28 cellular contexts compared by ENCODE assay signal in the genomic region with DNA sequence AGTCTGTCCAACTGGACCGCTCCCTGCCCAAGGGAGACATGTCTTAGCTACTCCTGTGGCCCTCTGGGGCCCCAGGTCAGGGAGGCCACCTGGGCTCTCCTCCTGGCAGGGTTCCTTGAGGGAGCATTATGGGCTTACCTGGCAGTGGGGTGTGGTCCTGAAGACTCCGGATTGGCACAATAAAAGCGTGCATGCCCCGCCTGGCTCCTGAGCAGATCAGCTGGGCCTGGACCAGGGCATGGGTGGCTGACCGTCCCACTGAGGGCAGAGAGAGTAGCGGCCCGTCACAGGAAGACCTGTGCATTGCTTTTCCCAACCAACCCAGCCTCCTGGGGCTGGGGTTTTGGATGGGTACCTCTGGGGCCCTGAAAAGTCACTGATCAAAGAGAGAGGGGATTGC. TPM values are rescaled to one million over a fixed set of nuclear protein-coding genes. Genes with fewer than 3 reads are reported as not detected.
"Had no signal": no experiment of that assay in that cellular context is flagged by ENCODE, and none has a peak within 500 bp of the region (broad histone marks: within the 10 kb centered on the region; RNA-seq: fewer than 3 reads in every experiment).

No MANE protein-coding gene starts in this region.

- H3K27ac ChIP-seq: ascending aorta, brain microvascular endothelial cell, foreskin keratinocyte, heart left ventricle, neutrophil, pancreas, psoas muscle, tibial nerve had no signal

- H3K27me3 ChIP-seq: ascending aorta, brain microvascular endothelial cell, foreskin keratinocyte, heart left ventricle, neutrophil, pancreas, tibial nerve had no signal

- FAIRE-seq: pancreas, urothelium cell line had no signal

- H3K4me3 ChIP-seq: ascending aorta, heart left ventricle, lung, pancreas, psoas muscle, tibial nerve had no signal

- H3K36me3 ChIP-seq: brain microvascular endothelial cell, neutrophil, pancreas had no signal

- DNase-seq: activated CD4-positive, alpha-beta T cell treated with anti-CD3 and anti-CD28 coated beads for 36 hours; activated CD4-positive, CD25-positive, alpha-beta regulatory T cell; activated CD8-positive, alpha-beta memory T cell treated with anti-CD3 and anti-CD28 coated beads for 24 hours; activated effector memory CD4-positive, alpha-beta T cell treated with anti-CD3 and anti-CD28 coated beads, Interleukin-2, amount 50 U/mL, for 16 hours; activated naive CD4-positive, alpha-beta T cell treated with anti-CD3 and anti-CD28 coated beads for 36 hours; activated naive CD8-positive, alpha-beta T cell treated with anti-CD3 and anti-CD28 coated beads, Interleukin-2, amount 10 ng/mL, durations not matched to agents 7 days and 5 days; brain microvascular endothelial cell; caudate nucleus; foreskin keratinocyte; heart left ventricle; hypothalamus; immature natural killer cell; mesendoderm; pancreas; psoas muscle; stimulated activated CD4-positive, alpha-beta T cell treated with anti-CD3 and anti-CD28 coated beads, Interleukin-15, amount 100 ng/mL, for 24 hours; stimulated activated CD4-positive, alpha-beta T cell treated with anti-CD3 and anti-CD28 coated beads, Interleukin-2, amount 100 ng/mL, for 24 hours; stimulated activated naive B cell treated with anti-CD40 and anti-IgM and Interleukin-4, amounts not matched to agents 10 μg/mL and 1 μg/mL and 100 μg/mL, for 72 hours had no signal

- ATAC-seq: esophagus mucosa; heart left ventricle; left lobe of liver; pancreas; psoas muscle; stimulated activated naive B cell treated with anti-CD40 and anti-IgM and Interleukin-4, amounts not matched to agents 10 μg/mL and 1 μg/mL and 100 μg/mL, for 72 hours had no signal

- H3K9me3 ChIP-seq: ascending aorta, heart left ventricle, neutrophil, pancreas, psoas muscle, tibial nerve had no signal

RNA-seq across cellular contexts. Expression of gene ACOX2, which starts 5.4 kb away (rescaled TPM):
- total RNA-seq: activated CD4-positive, alpha-beta T cell treated with anti-CD3 and anti-CD28 coated beads for 36 hours; activated naive CD4-positive, alpha-beta T cell treated with anti-CD3 and anti-CD28 coated beads for 36 hours; activated naive CD8-positive, alpha-beta T cell treated with anti-CD3 and anti-CD28 coated beads, Interleukin-2, amount 10 ng/mL, durations not matched to agents 7 days and 5 days; activated T-helper 1 cell treated with anti-CD3 and anti-CD28 coated beads, Interleukin-12 subunit alpha, Interleukin-12 subunit beta, Interleukin-2, Interleukin-4 antibody, amounts not matched to agents 30 ng/mL and 10 ng/mL and 1 ng/mL, durations not matched to agents 14 hours and 24 hours and 36 hours; T-helper 1 cell treated with Interleukin-12 subunit alpha and Interleukin-12 subunit beta and Interleukin-4 antibody, amounts not matched to agents 30 ng/mL and 1 ng/mL, for 36 hours had no signal
- polyA plus RNA-seq: immature natural killer cell had no signal

RNA-seq across cellular contexts. Expression of gene FAM107A, which starts 45.6 kb away (rescaled TPM):
- total RNA-seq: activated CD4-positive, alpha-beta T cell treated with anti-CD3 and anti-CD28 coated beads for 36 hours; activated naive CD4-positive, alpha-beta T cell treated with anti-CD3 and anti-CD28 coated beads for 36 hours; activated naive CD8-positive, alpha-beta T cell treated with anti-CD3 and anti-CD28 coated beads, Interleukin-2, amount 10 ng/mL, durations not matched to agents 7 days and 5 days; activated T-helper 1 cell treated with anti-CD3 and anti-CD28 coated beads, Interleukin-12 subunit alpha, Interleukin-12 subunit beta, Interleukin-2, Interleukin-4 antibody, amounts not matched to agents 30 ng/mL and 10 ng/mL and 1 ng/mL, durations not matched to agents 14 hours and 24 hours and 36 hours; chondrocyte; foreskin keratinocyte; T-helper 1 cell treated with Interleukin-12 subunit alpha and Interleukin-12 subunit beta and Interleukin-4 antibody, amounts not matched to agents 30 ng/mL and 1 ng/mL, for 36 hours had no signal
- polyA plus RNA-seq: foreskin keratinocyte, immature natural killer cell had no signal
